8 cellular contexts compared by ENCODE assay signal in genomic region chr12:46369095-46369473, GRCh38. TPM values are rescaled to one million over a fixed set of nuclear protein-coding genes. Genes with fewer than 3 reads are reported as not detected.
DNase-seq lines count a peak whose midpoint lies in the region; ATAC-seq and TF ChIP-seq lines count a peak whose summit lies in the region.

No MANE protein-coding gene starts in this region.

- CTCF ChIA-PET in AG04450 (lab: Charles Lee), result no interaction called here

- peaks cover 55% of the 10 kb centered on the region for H3F3A ChIP-seq in MM.1S (ENCODE audit: insufficient read depth, low read length)

- H3K27ac ChIP-seq in AG04450 (ENCODE audit: low read depth, low read length) (peak overlapping the region; percentile 68), MM.1S (ENCODE audit: low read length) (peak overlapping the region; percentile 1; the same call in 1 of the 2 replicates), ectodermal cell (ENCODE audit: insufficient read depth, low read depth, low read length, poor library complexity, severe bottlenecking) (no peak overlapping the region)

- peak overlapping the region; percentile 3; the same call in 1 of the 2 replicates for H3K9ac ChIP-seq in MM.1S (ENCODE audit: low read length)

- peaks cover 65% of the 10 kb centered on the region for H3K36me3 Mint-ChIP-seq in nephron (ENCODE audit: low read depth)

- H4K20me1 ChIP-seq in MM.1S (ENCODE audit: insufficient read depth, low read length), result peaks cover 3% of the 10 kb centered on the region; the same call in 1 of the 2 replicates

- peak overlapping the region; percentile 60 to 99 (median 97) for H3K27ac Mint-ChIP-seq in nephron

- TF ChIP-seq CTCF in AG04450 (IDR thresholded peaks at IDR 0.05; ENCODE audit: low read depth, low read length), result no peak
- TF ChIP-seq CTCF in MM.1S (IDR thresholded peaks at IDR 0.05; ENCODE audit: low read length), result no peak
- no peak for TF ChIP-seq CTCF in nephron (IDR thresholded peaks at IDR 0.05; ENCODE audit: unreplicated experiment in 3 of 3)

- no peaks in the 10 kb centered on the region for H3K9me3 Mint-ChIP-seq in nephron

- H3K4me3 ChIP-seq in AG04450 (ENCODE audit: low read depth, low read length) (peak overlapping the region; percentile 95), MM.1S (ENCODE audit: low read length) (peak overlapping the region; percentile 96; the same call in 1 of the 2 replicates), ectodermal cell (ENCODE audit: insufficient read depth, low read depth, low read length) (peak overlapping the region; percentile 87)

- H3K27me3 ChIP-seq in AG04450 (ENCODE audit: control insufficient read depth, insufficient read depth, low read length) (no peaks in the 10 kb centered on the region), MM.1S (replicated peaks; ENCODE audit: insufficient read depth, low read length) (no peaks in the 10 kb centered on the region), ectodermal cell (ENCODE audit: control insufficient read depth, insufficient read depth, low read length, poor library complexity, severe bottlenecking) (peaks cover 9% of the 10 kb centered on the region)

- H3K36me3 ChIP-seq in MM.1S (replicated peaks; ENCODE audit: insufficient read depth, low read length) (peaks cover 40% of the 10 kb centered on the region), ectodermal cell (ENCODE audit: control insufficient read depth, insufficient read depth, low read length) (peaks cover 38% of the 10 kb centered on the region)

- no peak for ATAC-seq in GM19395 (IDR thresholded peaks at IDR 0.05; ENCODE audit: unreplicated experiment)
- ATAC-seq in HG02588 (IDR thresholded peaks at IDR 0.05; ENCODE audit: unreplicated experiment), result no peak
- no peak for ATAC-seq in HG02678 (IDR thresholded peaks at IDR 0.05; ENCODE audit: unreplicated experiment)

- H3K4me1 ChIP-seq in MM.1S (ENCODE audit: low read length) (peaks cover 45% of the 10 kb centered on the region), ectodermal cell (ENCODE audit: control insufficient read depth, insufficient read depth, low read length) (peaks cover 16% of the 10 kb centered on the region)

- H3K4me3 Mint-ChIP-seq in nephron, result peak overlapping the region; percentile 95 to 99 (median 97)

- no peaks in the 10 kb centered on the region for H3K9me2 ChIP-seq in MM.1S (replicated peaks; ENCODE audit: insufficient read depth, low read length)

- H2AFZ ChIP-seq in MM.1S (ENCODE audit: low read length), result no peak overlapping the region

- DNase-seq in AG04450 (ENCODE audit: low read depth, low spot score) (no peak), MM.1S (no peak), OCI-M1 (lab: John Stamatoyannopoulos, UW) (no peak)

- WGBS in ectodermal cell, 2 experiments, result 88 to 93% methylated on average over 3 to 4 of the region's 4 CpGs

- no peaks in the 10 kb centered on the region for H3K27me3 Mint-ChIP-seq in nephron (ENCODE audit: low read depth)

- POLR2A ChIA-PET in AG04450 (lab: Yijun Ruan, JAX), result no interaction called here

- peaks cover 65% of the 10 kb centered on the region for H3K4me1 Mint-ChIP-seq in nephron

- peaks cover 80% of the 10 kb centered on the region for H3K79me2 ChIP-seq in MM.1S (ENCODE audit: low read length)

- peak overlapping the region; percentile 81 for H3K4me2 ChIP-seq in MM.1S (ENCODE audit: low read depth, low read length)

- H3K9me3 ChIP-seq in AG04450 (ENCODE audit: control insufficient read depth, insufficient read depth, low read length), result peaks cover 5% of the 10 kb centered on the region; the same call in 1 of the 2 replicates
- H3K9me3 ChIP-seq in MM.1S (replicated peaks; ENCODE audit: insufficient read depth, low read length), result no peaks in the 10 kb centered on the region
- H3K9me3 ChIP-seq in ectodermal cell (ENCODE audit: control insufficient read depth, low read length), result no peaks in the 10 kb centered on the region

RNA-seq across cellular contexts. Expression of gene SLC38A2, which starts 3.5 kb away (rescaled TPM):
- polyA plus RNA-seq in AG04450 (2011; rRNA removed), result 520 and 749 TPM in 2 replicates
- 432 and 681 TPM in 2 replicates for polyA minus RNA-seq in AG04450 (2011; rRNA and poly(A)+ RNA removed)
- polyA plus RNA-seq in ectodermal cell (2013, experiment 1 of 4), result 185 TPM
- polyA plus RNA-seq in ectodermal cell (2013, experiment 2 of 4), result 205 TPM
- 158 TPM for polyA plus RNA-seq in ectodermal cell (2013, experiment 3 of 4)
- 176 TPM for polyA plus RNA-seq in ectodermal cell (2013, experiment 4 of 4)
